27 cellular contexts compared by ENCODE assay signal in the genomic region with DNA sequence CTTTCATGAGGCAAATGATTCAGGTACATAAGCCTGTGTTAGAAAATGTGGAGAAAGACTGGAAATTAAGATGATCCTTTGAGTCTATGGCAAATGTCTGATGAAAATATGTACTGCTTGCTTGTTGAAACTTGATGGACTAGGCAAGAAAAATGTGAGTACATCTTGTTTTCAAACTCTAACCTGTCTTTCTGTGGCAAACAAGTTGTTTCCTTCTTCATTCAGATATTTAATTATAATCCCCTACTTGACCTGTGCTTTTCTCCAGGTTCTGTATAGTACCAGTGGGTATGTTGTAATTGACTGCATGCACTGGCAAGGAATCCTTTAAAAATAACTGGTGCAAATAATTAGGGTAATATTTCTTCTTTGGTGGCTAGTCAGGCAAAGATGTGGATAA.
"Had no signal": no experiment of that assay in that cellular context is flagged by ENCODE, and none has a peak within 500 bp of the region (broad histone marks: within the 10 kb centered on the region; RNA-seq: fewer than 3 reads in every experiment).

No MANE protein-coding gene starts in this region.

- H3K36me3 ChIP-seq: heart left ventricle, uterus had no signal

- H3K9me3 Mint-ChIP-seq: activated CD4-positive, alpha-beta T cell treated with anti-CD3 and anti-CD28 coated beads, Interleukin-2, amount 10 ng/mL, durations not matched to agents 7 days and 5 days; T-helper 1 cell treated with Interleukin-12 subunit alpha and Interleukin-12 subunit beta and Interleukin-4 antibody, amounts not matched to agents 30 μg/mL and 1 μg/mL, for 36 hours; type B pancreatic cell had no signal

- H3K4me3 Mint-ChIP-seq: activated CD4-positive, alpha-beta memory T cell treated with anti-CD3 and anti-CD28 coated beads, Interleukin-2, amount 10 ng/mL, durations not matched to agents 7 days and 5 days; activated CD4-positive, alpha-beta T cell treated with anti-CD3 and anti-CD28 coated beads, Interleukin-2, amount 10 ng/mL, durations not matched to agents 7 days and 5 days; activated T-cell treated with anti-CD3 and anti-CD28 coated beads, Interleukin-2, amount 50 U/mL, for 4 hours; activated T-helper 17 cell treated with anti-CD3 and anti-CD28 coated beads, Interleukin-2, amount 50 U/mL, for 72 hours; immature natural killer cell; natural killer cell treated with Interleukin-12 subunit alpha and Interleukin-12 subunit beta and Interleukin-15 and Interleukin-18, amount 100 ng/mL, for 72 hours; T-helper 1 cell treated with Interleukin-12 subunit alpha and Interleukin-12 subunit beta and Interleukin-4 antibody, amounts not matched to agents 30 μg/mL and 1 μg/mL, for 36 hours; type B pancreatic cell had no signal

- H3K4me3 ChIP-seq: body of pancreas, coronary artery, dorsolateral prefrontal cortex, heart left ventricle, spleen, uterus had no signal

- H3K9me3 ChIP-seq: body of pancreas, heart left ventricle, uterus had no signal

- H3K4me1 Mint-ChIP-seq: activated CD4-positive, alpha-beta memory T cell treated with anti-CD3 and anti-CD28 coated beads, Interleukin-2, amount 10 ng/mL, durations not matched to agents 7 days and 5 days; activated CD4-positive, alpha-beta T cell treated with anti-CD3 and anti-CD28 coated beads, Interleukin-2, amount 10 ng/mL, durations not matched to agents 7 days and 5 days; activated T-helper 17 cell treated with anti-CD3 and anti-CD28 coated beads, Interleukin-2, amount 50 U/mL, for 72 hours; immature natural killer cell had no signal

- H3K27me3 ChIP-seq: body of pancreas, dorsolateral prefrontal cortex, heart left ventricle, spleen, uterus had no signal

- ATAC-seq: activated T-cell treated with anti-CD3 and anti-CD28 coated beads, Interleukin-2, amount 50 U/mL, for 4 hours; activated T-helper 17 cell treated with anti-CD3 and anti-CD28 coated beads, Interleukin-2, amount 50 U/mL, for 72 hours; body of pancreas; heart left ventricle; natural killer cell treated with Interleukin-12 subunit alpha and Interleukin-12 subunit beta and Interleukin-15 and Interleukin-18, amount 100 ng/mL, for 72 hours; right cardiac atrium; stimulated activated naive CD8-positive, alpha-beta T cell treated with anti-CD3 and anti-CD28 coated beads, Interleukin-15, Interleukin-2, amounts not matched to agents 100 U/mL and 50 U/mL, for 24 hours had no signal

- DNase-seq: activated CD4-positive, alpha-beta memory T cell treated with anti-CD3 and anti-CD28 coated beads, Interleukin-2, amount 10 ng/mL, durations not matched to agents 7 days and 5 days; activated CD4-positive, alpha-beta T cell treated with anti-CD3 and anti-CD28 coated beads, Interleukin-2, amount 10 ng/mL, durations not matched to agents 7 days and 5 days; activated CD4-positive, CD25-positive, alpha-beta regulatory T cell treated with anti-CD3 and anti-CD28 coated beads, Interleukin-2, amount 50 U/mL, for 72 hours; activated gamma-delta T cell treated with Interleukin-2 at 50 U/mL for 16 hours; activated naive CD4-positive, alpha-beta T cell treated with anti-CD3 and anti-CD28 coated beads, Interleukin-2, amount 50 U/mL, for 16 hours; activated T-cell treated with anti-CD3 and anti-CD28 coated beads, Interleukin-2, amount 50 U/mL, for 4 hours; anterior cingulate cortex; body of pancreas; dorsolateral prefrontal cortex; effector memory CD4-positive, alpha-beta T cell; foreskin fibroblast; heart left ventricle; hypothalamus; immature natural killer cell; mesenchymal stem cell; posterior cingulate gyrus; right cardiac atrium; spleen; stimulated activated naive CD8-positive, alpha-beta T cell treated with anti-CD3 and anti-CD28 coated beads, Interleukin-15, Interleukin-2, amounts not matched to agents 100 U/mL and 50 U/mL, for 24 hours; substantia nigra; T1000; uterus had no signal

- H3K27me3 Mint-ChIP-seq: activated CD4-positive, alpha-beta memory T cell treated with anti-CD3 and anti-CD28 coated beads, Interleukin-2, amount 10 ng/mL, durations not matched to agents 7 days and 5 days; activated CD4-positive, alpha-beta T cell treated with anti-CD3 and anti-CD28 coated beads, Interleukin-2, amount 10 ng/mL, durations not matched to agents 7 days and 5 days; activated T-helper 17 cell treated with anti-CD3 and anti-CD28 coated beads, Interleukin-2, amount 50 U/mL, for 72 hours; natural killer cell treated with Interleukin-12 subunit alpha and Interleukin-12 subunit beta and Interleukin-15 and Interleukin-18, amount 100 ng/mL, for 72 hours; type B pancreatic cell had no signal

- H3K36me3 Mint-ChIP-seq: immature natural killer cell; natural killer cell treated with Interleukin-12 subunit alpha and Interleukin-12 subunit beta and Interleukin-15 and Interleukin-18, amount 100 ng/mL, for 72 hours; type B pancreatic cell had no signal

- H3K4me1 ChIP-seq: heart left ventricle, uterus had no signal

- H3K27ac Mint-ChIP-seq: activated CD4-positive, alpha-beta memory T cell treated with anti-CD3 and anti-CD28 coated beads, Interleukin-2, amount 10 ng/mL, durations not matched to agents 7 days and 5 days; activated CD4-positive, alpha-beta T cell treated with anti-CD3 and anti-CD28 coated beads, Interleukin-2, amount 10 ng/mL, durations not matched to agents 7 days and 5 days; activated T-helper 17 cell treated with anti-CD3 and anti-CD28 coated beads, Interleukin-2, amount 50 U/mL, for 72 hours; immature natural killer cell; natural killer cell treated with Interleukin-12 subunit alpha and Interleukin-12 subunit beta and Interleukin-15 and Interleukin-18, amount 100 ng/mL, for 72 hours; T-helper 1 cell treated with Interleukin-12 subunit alpha and Interleukin-12 subunit beta and Interleukin-4 antibody, amounts not matched to agents 30 μg/mL and 1 μg/mL, for 36 hours; type B pancreatic cell had no signal

- H3K27ac ChIP-seq: body of pancreas, coronary artery, dorsolateral prefrontal cortex, heart left ventricle, uterus had no signal
